Comparison of ENCODE assay signal across 1 cellular context in the genomic region with DNA sequence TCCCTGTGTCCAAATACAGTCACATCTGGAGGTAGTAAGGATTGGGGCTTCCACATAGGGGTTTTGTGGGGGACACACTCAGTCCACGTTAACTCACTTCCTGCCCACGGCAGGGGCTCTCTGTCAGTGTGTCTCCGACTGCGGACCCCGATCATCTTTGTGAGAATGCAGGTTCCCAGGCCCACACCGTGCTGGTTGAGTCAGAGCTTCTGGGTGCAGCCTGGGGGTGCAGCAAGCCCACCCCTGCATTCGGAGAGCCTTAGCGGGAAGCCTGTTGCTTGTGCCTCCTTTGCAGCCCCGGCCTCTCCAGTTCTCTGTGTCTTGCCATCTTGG.
TF ChIP-seq lines count a peak whose summit lies in the region.

No MANE protein-coding gene starts in this region.

TF ChIP-seq in HCT116, 20 proteins besides CTCF, POLR2A, EP300 and RAD21 (continued from another document):
- TF ChIP-seq, protein P1, sequence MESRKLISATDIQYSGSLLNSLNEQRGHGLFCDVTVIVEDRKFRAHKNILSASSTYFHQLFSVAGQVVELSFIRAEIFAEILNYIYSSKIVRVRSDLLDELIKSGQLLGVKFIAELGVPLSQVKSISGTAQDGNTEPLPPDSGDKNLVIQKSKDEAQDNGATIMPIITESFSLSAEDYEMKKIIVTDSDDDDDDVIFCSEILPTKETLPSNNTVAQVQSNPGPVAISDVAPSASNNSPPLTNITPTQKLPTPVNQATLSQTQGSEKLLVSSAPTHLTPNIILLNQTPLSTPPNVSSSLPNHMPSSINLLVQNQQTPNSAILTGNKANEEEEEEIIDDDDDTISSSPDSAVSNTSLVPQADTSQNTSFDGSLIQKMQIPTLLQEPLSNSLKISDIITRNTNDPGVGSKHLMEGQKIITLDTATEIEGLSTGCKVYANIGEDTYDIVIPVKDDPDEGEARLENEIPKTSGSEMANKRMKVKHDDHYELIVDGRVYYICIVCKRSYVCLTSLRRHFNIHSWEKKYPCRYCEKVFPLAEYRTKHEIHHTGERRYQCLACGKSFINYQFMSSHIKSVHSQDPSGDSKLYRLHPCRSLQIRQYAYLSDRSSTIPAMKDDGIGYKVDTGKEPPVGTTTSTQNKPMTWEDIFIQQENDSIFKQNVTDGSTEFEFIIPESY (IDR thresholded peaks at IDR 0.05; ENCODE audit: extremely low read depth, insufficient replicate concordance, low read length): no peak
- TF ChIP-seq, protein P2, sequence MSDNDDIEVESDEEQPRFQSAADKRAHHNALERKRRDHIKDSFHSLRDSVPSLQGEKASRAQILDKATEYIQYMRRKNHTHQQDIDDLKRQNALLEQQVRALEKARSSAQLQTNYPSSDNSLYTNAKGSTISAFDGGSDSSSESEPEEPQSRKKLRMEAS (IDR thresholded peaks at IDR 0.05): no peak
- TF ChIP-seq CEBPB (IDR thresholded peaks at IDR 0.05; ENCODE audit: low read depth) (no peak), YY1 (IDR thresholded peaks at IDR 0.05; ENCODE audit: extremely low read depth, insufficient replicate concordance, low read depth, low read length) (no peak), FOSL1 (IDR thresholded peaks at IDR 0.05; ENCODE audit: low read depth) (no peak), CBX3 (IDR thresholded peaks at IDR 0.05; ENCODE audit: low read depth) (no peak), SP1 (IDR thresholded peaks at IDR 0.05; ENCODE audit: low read depth) (no peak), EZH2phosphoT487 (IDR thresholded peaks at IDR 0.05; ENCODE audit: borderline replicate concordance) (no peak), SRF (IDR thresholded peaks at IDR 0.05; ENCODE audit: low read depth) (no peak), ELF1 (IDR thresholded peaks at IDR 0.05; ENCODE audit: borderline replicate concordance, low read depth) (no peak), EGR1 (IDR thresholded peaks at IDR 0.05; ENCODE audit: low read depth) (no peak), POLR2AphosphoS5 (IDR thresholded peaks at IDR 0.05; ENCODE audit: low read depth, low read length) (no peak)
- TF ChIP-seq, protein P3, sequence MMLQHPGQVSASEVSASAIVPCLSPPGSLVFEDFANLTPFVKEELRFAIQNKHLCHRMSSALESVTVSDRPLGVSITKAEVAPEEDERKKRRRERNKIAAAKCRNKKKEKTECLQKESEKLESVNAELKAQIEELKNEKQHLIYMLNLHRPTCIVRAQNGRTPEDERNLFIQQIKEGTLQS (IDR thresholded peaks at IDR 0.05): no peak
- TF ChIP-seq, protein P4, sequence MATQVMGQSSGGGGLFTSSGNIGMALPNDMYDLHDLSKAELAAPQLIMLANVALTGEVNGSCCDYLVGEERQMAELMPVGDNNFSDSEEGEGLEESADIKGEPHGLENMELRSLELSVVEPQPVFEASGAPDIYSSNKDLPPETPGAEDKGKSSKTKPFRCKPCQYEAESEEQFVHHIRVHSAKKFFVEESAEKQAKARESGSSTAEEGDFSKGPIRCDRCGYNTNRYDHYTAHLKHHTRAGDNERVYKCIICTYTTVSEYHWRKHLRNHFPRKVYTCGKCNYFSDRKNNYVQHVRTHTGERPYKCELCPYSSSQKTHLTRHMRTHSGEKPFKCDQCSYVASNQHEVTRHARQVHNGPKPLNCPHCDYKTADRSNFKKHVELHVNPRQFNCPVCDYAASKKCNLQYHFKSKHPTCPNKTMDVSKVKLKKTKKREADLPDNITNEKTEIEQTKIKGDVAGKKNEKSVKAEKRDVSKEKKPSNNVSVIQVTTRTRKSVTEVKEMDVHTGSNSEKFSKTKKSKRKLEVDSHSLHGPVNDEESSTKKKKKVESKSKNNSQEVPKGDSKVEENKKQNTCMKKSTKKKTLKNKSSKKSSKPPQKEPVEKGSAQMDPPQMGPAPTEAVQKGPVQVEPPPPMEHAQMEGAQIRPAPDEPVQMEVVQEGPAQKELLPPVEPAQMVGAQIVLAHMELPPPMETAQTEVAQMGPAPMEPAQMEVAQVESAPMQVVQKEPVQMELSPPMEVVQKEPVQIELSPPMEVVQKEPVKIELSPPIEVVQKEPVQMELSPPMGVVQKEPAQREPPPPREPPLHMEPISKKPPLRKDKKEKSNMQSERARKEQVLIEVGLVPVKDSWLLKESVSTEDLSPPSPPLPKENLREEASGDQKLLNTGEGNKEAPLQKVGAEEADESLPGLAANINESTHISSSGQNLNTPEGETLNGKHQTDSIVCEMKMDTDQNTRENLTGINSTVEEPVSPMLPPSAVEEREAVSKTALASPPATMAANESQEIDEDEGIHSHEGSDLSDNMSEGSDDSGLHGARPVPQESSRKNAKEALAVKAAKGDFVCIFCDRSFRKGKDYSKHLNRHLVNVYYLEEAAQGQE (IDR thresholded peaks at IDR 0.05; ENCODE audit: low read depth): no peak
